ENCODE assay signal across 26 cellular contexts in genomic region chr2:201668402-201668801, GRCh38. TPM values are rescaled to one million over a fixed set of nuclear protein-coding genes. Genes with fewer than 3 reads are reported as not detected.
"Had no signal": no experiment of that assay in that cellular context is flagged by ENCODE, and none has a peak within 500 bp of the region (broad histone marks: within the 10 kb centered on the region; RNA-seq: fewer than 3 reads in every experiment).

No MANE protein-coding gene starts in this region.

- H3K36me3 Mint-ChIP-seq: activated CD8-positive, alpha-beta memory T cell treated with anti-CD3 and anti-CD28 coated beads, Interleukin-2, amount 10 ng/mL, durations not matched to agents 7 days and 5 days; activated naive CD4-positive, alpha-beta T cell treated with anti-CD3 and anti-CD28 coated beads, Interleukin-2, amount 50 U/mL, for 72 hours; mesothelial cell of epicardium; type B pancreatic cell; WTC11 had no signal

- ATAC-seq: activated CD8-positive, alpha-beta memory T cell treated with anti-CD3 and anti-CD28 coated beads, Interleukin-2, amount 10 ng/mL, durations not matched to agents 7 days and 5 days; activated CD8-positive, alpha-beta T cell treated with anti-CD3 and anti-CD28 coated beads, Interleukin-2, amount 10 ng/mL, durations not matched to agents 7 days and 5 days; activated naive CD4-positive, alpha-beta T cell treated with anti-CD3 and anti-CD28 coated beads, Interleukin-2, amount 50 U/mL, for 72 hours; activated T-cell treated with anti-CD3 and anti-CD28 coated beads, Interleukin-2, amount 50 U/mL, for 72 hours; heart right ventricle; right cardiac atrium; WTC11 had no signal

- FAIRE-seq: endometrium had no signal

- DNase-seq: activated CD8-positive, alpha-beta memory T cell treated with anti-CD3 and anti-CD28 coated beads, Interleukin-2, amount 10 ng/mL, durations not matched to agents 7 days and 5 days; activated CD8-positive, alpha-beta T cell treated with anti-CD3 and anti-CD28 coated beads, Interleukin-2, amount 10 ng/mL, durations not matched to agents 7 days and 5 days; activated naive CD4-positive, alpha-beta T cell; activated T-cell treated with anti-CD3 and anti-CD28 coated beads for 4 hours; activated T-cell treated with anti-CD3 and anti-CD28 coated beads, Interleukin-2, amount 50 U/mL, for 72 hours; anterior cingulate cortex; cerebellar nuclear complex; colonic mucosa; effector CD8-positive, alpha-beta T cell; esophagus squamous epithelium; heart right ventricle; naive B cell; posterior cingulate gyrus; right cardiac atrium; spleen; stimulated activated naive CD4-positive, alpha-beta T cell treated with Interleukin-2 at 50 U/mL for 16 hours; uterus had no signal

- H3K4me3 ChIP-seq: colonic mucosa, esophagus squamous epithelium, heart right ventricle, spleen, thoracic aorta, uterus had no signal

- H3K9me3 Mint-ChIP-seq: activated T-cell treated with anti-CD3 and anti-CD28 coated beads, Interleukin-2, amount 50 U/mL, for 72 hours; neural crest cell; type B pancreatic cell; WTC11 had no signal

- H3K4me3 Mint-ChIP-seq: activated CD8-positive, alpha-beta memory T cell treated with anti-CD3 and anti-CD28 coated beads, Interleukin-2, amount 10 ng/mL, durations not matched to agents 7 days and 5 days; activated CD8-positive, alpha-beta T cell treated with anti-CD3 and anti-CD28 coated beads, Interleukin-2, amount 10 ng/mL, durations not matched to agents 7 days and 5 days; activated T-cell treated with anti-CD3 and anti-CD28 coated beads, Interleukin-2, amount 50 U/mL, for 72 hours; mesothelial cell of epicardium; naive B cell; neural crest cell; type B pancreatic cell; WTC11 had no signal

- H3K27ac Mint-ChIP-seq: activated CD8-positive, alpha-beta memory T cell treated with anti-CD3 and anti-CD28 coated beads, Interleukin-2, amount 10 ng/mL, durations not matched to agents 7 days and 5 days; activated CD8-positive, alpha-beta T cell treated with anti-CD3 and anti-CD28 coated beads, Interleukin-2, amount 10 ng/mL, durations not matched to agents 7 days and 5 days; activated T-cell treated with anti-CD3 and anti-CD28 coated beads, Interleukin-2, amount 50 U/mL, for 72 hours; mesothelial cell of epicardium; naive B cell; type B pancreatic cell; WTC11 had no signal

- H3K36me3 ChIP-seq: colonic mucosa, esophagus squamous epithelium, heart right ventricle, spleen, thoracic aorta, uterus had no signal

- H3K27me3 ChIP-seq: colonic mucosa, esophagus squamous epithelium, heart right ventricle, spleen, uterus had no signal

- H3K9me3 ChIP-seq: colonic mucosa, esophagus squamous epithelium, thoracic aorta, uterus had no signal

- H3K27ac ChIP-seq: colonic mucosa, epithelial cell of prostate, esophagus squamous epithelium, heart right ventricle, spleen, thoracic aorta, uterus had no signal

- H3K4me1 Mint-ChIP-seq: mesothelial cell of epicardium, naive B cell, neural crest cell had no signal

- H3K4me1 ChIP-seq: colonic mucosa, esophagus squamous epithelium, heart right ventricle, spleen, uterus had no signal

RNA-seq across cellular contexts. Expression of gene MPP4, which starts 30.0 kb away (rescaled TPM):
- total RNA-seq: activated CD8-positive, alpha-beta memory T cell treated with anti-CD3 and anti-CD28 coated beads, Interleukin-2, amount 10 ng/mL, durations not matched to agents 7 days and 5 days; activated CD8-positive, alpha-beta T cell treated with anti-CD3 and anti-CD28 coated beads, Interleukin-2, amount 10 ng/mL, durations not matched to agents 7 days and 5 days; activated naive CD4-positive, alpha-beta T cell treated with anti-CD3 and anti-CD28 coated beads, Interleukin-2, amount 50 U/mL, for 72 hours; activated T-cell treated with anti-CD3 and anti-CD28 coated beads, Interleukin-2, amount 50 U/mL, for 72 hours; colonic mucosa; kidney epithelial cell; WTC11 had no signal
- polyA plus RNA-seq: right cardiac atrium had no signal
